In the genomic region with DNA sequence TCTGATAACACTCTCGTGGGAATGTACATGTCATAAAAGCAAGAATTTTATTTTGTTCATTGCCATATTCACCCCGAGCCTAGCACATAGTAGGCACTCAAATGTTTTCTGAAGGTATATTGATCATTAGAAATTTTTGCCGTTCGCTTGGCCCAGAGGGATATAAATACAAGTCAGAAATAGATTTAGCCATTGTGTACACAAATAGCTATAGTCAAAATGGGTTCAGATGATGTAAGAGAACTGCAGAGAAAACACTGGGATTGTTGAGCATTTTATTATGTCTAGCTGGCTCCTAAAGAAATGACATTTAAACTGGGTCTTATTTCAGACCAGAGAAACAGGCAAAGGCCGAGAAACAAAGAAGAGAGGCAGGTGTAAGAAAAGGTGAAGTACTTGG, we compare ENCODE assay signal across 1 cellular context.
TF ChIP-seq lines count a peak whose summit lies in the region.

No MANE protein-coding gene starts in this region.

TF ChIP-seq in GM23338, 12 proteins besides CTCF, POLR2A, EP300 and RAD21 (continued from another document):
- TF ChIP-seq, protein P1, sequence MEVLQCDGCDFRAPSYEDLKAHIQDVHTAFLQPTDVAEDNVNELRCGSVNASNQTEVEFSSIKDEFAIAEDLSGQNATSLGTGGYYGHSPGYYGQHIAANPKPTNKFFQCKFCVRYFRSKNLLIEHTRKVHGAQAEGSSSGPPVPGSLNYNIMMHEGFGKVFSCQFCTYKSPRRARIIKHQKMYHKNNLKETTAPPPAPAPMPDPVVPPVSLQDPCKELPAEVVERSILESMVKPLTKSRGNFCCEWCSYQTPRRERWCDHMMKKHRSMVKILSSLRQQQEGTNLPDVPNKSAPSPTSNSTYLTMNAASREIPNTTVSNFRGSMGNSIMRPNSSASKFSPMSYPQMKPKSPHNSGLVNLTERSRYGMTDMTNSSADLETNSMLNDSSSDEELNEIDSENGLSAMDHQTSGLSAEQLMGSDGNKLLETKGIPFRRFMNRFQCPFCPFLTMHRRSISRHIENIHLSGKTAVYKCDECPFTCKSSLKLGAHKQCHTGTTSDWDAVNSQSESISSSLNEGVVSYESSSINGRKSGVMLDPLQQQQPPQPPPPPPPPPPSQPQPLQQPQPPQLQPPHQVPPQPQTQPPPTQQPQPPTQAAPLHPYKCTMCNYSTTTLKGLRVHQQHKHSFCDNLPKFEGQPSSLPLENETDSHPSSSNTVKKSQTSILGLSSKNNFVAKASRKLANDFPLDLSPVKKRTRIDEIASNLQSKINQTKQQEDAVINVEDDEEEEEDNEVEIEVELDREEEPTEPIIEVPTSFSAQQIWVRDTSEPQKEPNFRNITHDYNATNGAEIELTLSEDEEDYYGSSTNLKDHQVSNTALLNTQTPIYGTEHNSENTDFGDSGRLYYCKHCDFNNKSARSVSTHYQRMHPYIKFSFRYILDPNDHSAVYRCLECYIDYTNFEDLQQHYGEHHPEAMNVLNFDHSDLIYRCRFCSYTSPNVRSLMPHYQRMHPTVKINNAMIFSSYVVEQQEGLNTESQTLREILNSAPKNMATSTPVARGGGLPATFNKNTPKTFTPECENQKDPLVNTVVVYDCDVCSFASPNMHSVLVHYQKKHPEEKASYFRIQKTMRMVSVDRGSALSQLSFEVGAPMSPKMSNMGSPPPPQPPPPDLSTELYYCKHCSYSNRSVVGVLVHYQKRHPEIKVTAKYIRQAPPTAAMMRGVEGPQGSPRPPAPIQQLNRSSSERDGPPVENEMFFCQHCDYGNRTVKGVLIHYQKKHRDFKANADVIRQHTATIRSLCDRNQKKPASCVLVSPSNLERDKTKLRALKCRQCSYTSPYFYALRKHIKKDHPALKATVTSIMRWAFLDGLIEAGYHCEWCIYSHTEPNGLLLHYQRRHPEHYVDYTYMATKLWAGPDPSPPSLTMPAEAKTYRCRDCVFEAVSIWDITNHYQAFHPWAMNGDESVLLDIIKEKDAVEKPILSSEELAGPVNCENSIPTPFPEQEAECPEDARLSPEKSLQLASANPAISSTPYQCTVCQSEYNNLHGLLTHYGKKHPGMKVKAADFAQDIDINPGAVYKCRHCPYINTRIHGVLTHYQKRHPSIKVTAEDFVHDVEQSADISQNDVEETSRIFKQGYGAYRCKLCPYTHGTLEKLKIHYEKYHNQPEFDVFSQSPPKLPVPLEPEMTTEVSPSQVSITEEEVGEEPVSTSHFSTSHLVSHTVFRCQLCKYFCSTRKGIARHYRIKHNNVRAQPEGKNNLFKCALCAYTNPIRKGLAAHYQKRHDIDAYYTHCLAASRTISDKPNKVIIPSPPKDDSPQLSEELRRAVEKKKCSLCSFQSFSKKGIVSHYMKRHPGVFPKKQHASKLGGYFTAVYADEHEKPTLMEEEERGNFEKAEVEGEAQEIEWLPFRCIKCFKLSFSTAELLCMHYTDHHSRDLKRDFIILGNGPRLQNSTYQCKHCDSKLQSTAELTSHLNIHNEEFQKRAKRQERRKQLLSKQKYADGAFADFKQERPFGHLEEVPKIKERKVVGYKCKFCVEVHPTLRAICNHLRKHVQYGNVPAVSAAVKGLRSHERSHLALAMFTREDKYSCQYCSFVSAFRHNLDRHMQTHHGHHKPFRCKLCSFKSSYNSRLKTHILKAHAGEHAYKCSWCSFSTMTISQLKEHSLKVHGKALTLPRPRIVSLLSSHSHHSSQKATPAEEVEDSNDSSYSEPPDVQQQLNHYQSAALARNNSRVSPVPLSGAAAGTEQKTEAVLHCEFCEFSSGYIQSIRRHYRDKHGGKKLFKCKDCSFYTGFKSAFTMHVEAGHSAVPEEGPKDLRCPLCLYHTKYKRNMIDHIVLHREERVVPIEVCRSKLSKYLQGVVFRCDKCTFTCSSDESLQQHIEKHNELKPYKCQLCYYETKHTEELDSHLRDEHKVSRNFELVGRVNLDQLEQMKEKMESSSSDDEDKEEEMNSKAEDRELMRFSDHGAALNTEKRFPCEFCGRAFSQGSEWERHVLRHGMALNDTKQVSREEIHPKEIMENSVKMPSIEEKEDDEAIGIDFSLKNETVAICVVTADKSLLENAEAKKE (CRISPR knock-in tag; IDR thresholded peaks at IDR 0.05) = no peak
- TF ChIP-seq ETS1 (IDR thresholded peaks at IDR 0.05) = no peak
- TF ChIP-seq NANOG (IDR thresholded peaks at IDR 0.05; ENCODE audit: borderline replicate concordance) = no peak
- TF ChIP-seq STAT1 (IDR thresholded peaks at IDR 0.05; ENCODE audit: unreplicated experiment) = no peak
- TF ChIP-seq ZNF331 (CRISPR knock-in tag; IDR thresholded peaks at IDR 0.05; ENCODE audit: low read depth) = no peak
- TF ChIP-seq REST (IDR thresholded peaks at IDR 0.05; ENCODE audit: unreplicated experiment) = no peak
- no peak for TF ChIP-seq EZH2phosphoT487 (IDR thresholded peaks at IDR 0.05; ENCODE audit: unreplicated experiment)
- TF ChIP-seq ZNF114 (CRISPR knock-in tag; IDR thresholded peaks at IDR 0.05) = no peak
